ENCODE assay signal across 16 cellular contexts in the genomic region with DNA sequence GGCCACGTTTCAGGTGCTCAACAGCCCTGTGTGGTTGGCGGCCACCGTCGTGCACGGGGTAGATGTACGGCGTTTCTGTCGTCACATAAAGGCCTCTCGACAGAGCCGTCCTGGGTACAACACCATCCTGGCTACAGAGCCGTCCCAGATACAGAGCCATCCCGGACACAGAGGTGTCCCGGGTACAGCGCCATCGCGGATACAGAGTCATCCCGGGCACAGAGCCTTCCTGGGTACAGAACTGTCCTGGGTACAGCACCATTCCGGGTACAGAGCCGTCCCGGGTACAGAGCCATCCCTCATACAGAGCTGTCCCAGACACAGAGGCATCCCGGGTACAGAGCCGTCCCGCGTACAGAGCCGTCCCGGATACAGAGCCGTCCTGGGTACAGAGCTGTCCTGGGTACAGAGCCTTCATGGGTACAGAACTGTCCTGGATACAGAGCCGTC.
DNase-seq lines count a peak whose midpoint lies in the region; ATAC-seq and TF ChIP-seq lines count a peak whose summit lies in the region.
"Had no signal": no experiment of that assay in that cellular context is flagged by ENCODE, and none has a peak within 500 bp of the region (broad histone marks: within the 10 kb centered on the region; RNA-seq: fewer than 3 reads in every experiment).

No MANE protein-coding gene starts in this region.

- 89% methylated on average over 19 of the region's 28 CpGs for WGBS in esophagus muscularis mucosa
- no CpG with 5 or more reads among the region's 28 CpGs for WGBS in neuronal stem cell (ENCODE audit: extremely low coverage in 2 of 2, insufficient read length in 2 of 2, insufficient replicate concordance in 1 of 2), 2 donors

- H3K9me3 ChIP-seq in esophagus muscularis mucosa, result peaks cover 0 to 7% (median 0%) of the 10 kb centered on the region in 4 donors
- H3K9me3 ChIP-seq in neuronal stem cell (replicated peaks in 1 of 2; ENCODE audit: control insufficient read depth in 2 of 2, insufficient read depth in 1 of 2, low read depth in 1 of 2, low read length in 2 of 2), result peaks cover 9 to 24% of the 10 kb centered on the region in 2 donors
- H3K9me3 ChIP-seq in upper lobe of right lung, result no peaks in the 10 kb centered on the region
- peaks cover 0 to 6% of the 10 kb centered on the region in 2 donors for H3K9me3 ChIP-seq in breast epithelium

- ATAC-seq in activated naive CD8-positive, alpha-beta T cell treated with anti-CD3 and anti-CD28 coated beads, Interleukin-2, amount 50 U/mL, for 24 hours, result peak; percentile 15
- peak; percentile 45 for ATAC-seq in upper lobe of right lung
- ATAC-seq: HCT116 had no signal

- peak overlapping the region; percentile 53 for H3K4ac ChIP-seq in neuronal stem cell (ENCODE audit: low read length)

- H2BK120ac ChIP-seq in neuronal stem cell (ENCODE audit: low read depth, low read length), result no peak overlapping the region

- H4K8ac ChIP-seq in neuronal stem cell (ENCODE audit: low read depth, low read length), result no peak overlapping the region

- H3K27me3 ChIP-seq in esophagus muscularis mucosa (peaks cover 0 to 44% (median 0%) of the 10 kb centered on the region in 4 donors), neuronal stem cell (ENCODE audit: control insufficient read depth in 3 of 3, insufficient read depth in 3 of 3, low read depth in 1 of 3, low read length in 3 of 3) (no peaks in the 10 kb centered on the region), upper lobe of right lung (peaks cover 14% of the 10 kb centered on the region), breast epithelium (peaks cover 0 to 23% of the 10 kb centered on the region in 2 donors)
- H3K27me3 ChIP-seq: BLaER1 had no signal

- peak overlapping the region; percentile 28 for H2AK5ac ChIP-seq in neuronal stem cell (ENCODE audit: low read depth, low read length)

- no peak overlapping the region for H3K23ac ChIP-seq in neuronal stem cell (ENCODE audit: low read depth, low read length, poor library complexity)

- H4K91ac ChIP-seq in neuronal stem cell (ENCODE audit: low read depth, low read length, poor library complexity), result no peak overlapping the region

- no peak overlapping the region for H3K27ac Mint-ChIP-seq in activated naive CD8-positive, alpha-beta T cell treated with anti-CD3 and anti-CD28 coated beads, Interleukin-2, amount 50 U/mL, for 24 hours
- no peak overlapping the region for H3K27ac Mint-ChIP-seq in activated naive CD8-positive, alpha-beta T cell treated with anti-CD3 and anti-CD28 coated beads for 36 hours
- H3K27ac Mint-ChIP-seq: CD8-positive, alpha-beta memory T cell had no signal

- no peak overlapping the region for H2BK15ac ChIP-seq in neuronal stem cell (ENCODE audit: low read length)

- H3K27ac ChIP-seq in esophagus muscularis mucosa (replicated peaks in 1 of 4), result no peak overlapping the region
- H3K27ac ChIP-seq in neuronal stem cell (replicated peaks; ENCODE audit: low read length), result no peak overlapping the region
- no peak overlapping the region for H3K27ac ChIP-seq in upper lobe of right lung
- no peak overlapping the region for H3K27ac ChIP-seq in breast epithelium
- H3K27ac ChIP-seq: 22Rv1, BLaER1, HL-60 had no signal

- intact Hi-C loops in esophagus muscularis mucosa (cut with DNase I), result no loop called here
- intact Hi-C loops in upper lobe of right lung (cut with DNase I), result no loop called here
- intact Hi-C loops in breast epithelium (cut with DNase I; ENCODE audit: low total_unique reads), result no loop called here

- H3K36me3 Mint-ChIP-seq in activated naive CD8-positive, alpha-beta T cell treated with anti-CD3 and anti-CD28 coated beads, Interleukin-2, amount 50 U/mL, for 24 hours (ENCODE audit: low read depth), result no peaks in the 10 kb centered on the region
- no peaks in the 10 kb centered on the region for H3K36me3 Mint-ChIP-seq in activated naive CD8-positive, alpha-beta T cell treated with anti-CD3 and anti-CD28 coated beads for 36 hours
- H3K36me3 Mint-ChIP-seq: CD8-positive, alpha-beta memory T cell had no signal

- peaks cover 5% of the 10 kb centered on the region for H3K9me3 Mint-ChIP-seq in activated naive CD8-positive, alpha-beta T cell treated with anti-CD3 and anti-CD28 coated beads, Interleukin-2, amount 50 U/mL, for 24 hours
- peaks cover 5% of the 10 kb centered on the region for H3K9me3 Mint-ChIP-seq in activated naive CD8-positive, alpha-beta T cell treated with anti-CD3 and anti-CD28 coated beads for 36 hours

- peak overlapping the region; percentile 38 for H3K18ac ChIP-seq in neuronal stem cell (ENCODE audit: low read length)

- H2AFZ ChIP-seq in neuronal stem cell (ENCODE audit: low read length), result no peak overlapping the region

- no peaks in the 10 kb centered on the region for H3K4me1 Mint-ChIP-seq in activated naive CD8-positive, alpha-beta T cell treated with anti-CD3 and anti-CD28 coated beads, Interleukin-2, amount 50 U/mL, for 24 hours
- no peaks in the 10 kb centered on the region for H3K4me1 Mint-ChIP-seq in activated naive CD8-positive, alpha-beta T cell treated with anti-CD3 and anti-CD28 coated beads for 36 hours
- H3K4me1 Mint-ChIP-seq: CD8-positive, alpha-beta memory T cell had no signal

- TF ChIP-seq CTCF in esophagus muscularis mucosa (IDR thresholded peaks at IDR 0.05) (no peak), upper lobe of right lung (IDR thresholded peaks at IDR 0.05) (no peak), breast epithelium (IDR thresholded peaks at IDR 0.05) (no peak)

- DNase-seq in activated naive CD8-positive, alpha-beta T cell treated with anti-CD3 and anti-CD28 coated beads, Interleukin-2, amount 50 U/mL, for 24 hours, result no peak
- no peak for DNase-seq in activated naive CD8-positive, alpha-beta T cell treated with anti-CD3 and anti-CD28 coated beads for 36 hours
- peak; percentile 45 for DNase-seq in esophagus muscularis mucosa (ENCODE audit: extremely low spot score)
- DNase-seq in neuronal stem cell (ENCODE audit: low spot score), result no peak
- no peak for DNase-seq in upper lobe of right lung
- DNase-seq in AG08396 (ENCODE audit: low spot score), result no peak
- no peak for DNase-seq in breast epithelium (ENCODE audit: low spot score in 2 of 2)
- no peak for DNase-seq in retina
- DNase-seq: AML-193; CD8-positive, alpha-beta memory T cell; DMS53; GF-D8 had no signal

- H2BK5ac ChIP-seq in neuronal stem cell (ENCODE audit: low read length), result peak overlapping the region; percentile 66

- no peak overlapping the region for H3K9ac ChIP-seq in neuronal stem cell (ENCODE audit: low read depth, low read length, poor library complexity)
- H3K9ac ChIP-seq: BLaER1 had no signal

- peaks cover 0 to 5% (median 0%) of the 10 kb centered on the region in 4 donors for H3K4me1 ChIP-seq in esophagus muscularis mucosa
- H3K4me1 ChIP-seq in neuronal stem cell (ENCODE audit: control insufficient read depth in 2 of 2, insufficient read depth in 1 of 2, low read depth in 1 of 2, low read length in 2 of 2), result peaks cover 13 to 14% of the 10 kb centered on the region in 2 donors
- H3K4me1 ChIP-seq in upper lobe of right lung, result no peaks in the 10 kb centered on the region
- H3K4me1 ChIP-seq in breast epithelium, result no peaks in the 10 kb centered on the region

- no peak overlapping the region for H3K4me3 Mint-ChIP-seq in activated naive CD8-positive, alpha-beta T cell treated with anti-CD3 and anti-CD28 coated beads, Interleukin-2, amount 50 U/mL, for 24 hours
- no peak overlapping the region for H3K4me3 Mint-ChIP-seq in activated naive CD8-positive, alpha-beta T cell treated with anti-CD3 and anti-CD28 coated beads for 36 hours

- TF ChIP-seq POLR2A in esophagus muscularis mucosa (IDR thresholded peaks at IDR 0.05; ENCODE audit: low read depth), result no peak
- TF ChIP-seq POLR2A in breast epithelium (IDR thresholded peaks at IDR 0.05), result no peak

- peaks cover 2% of the 10 kb centered on the region for H3K79me1 ChIP-seq in neuronal stem cell (ENCODE audit: low read depth, low read length)

- no peak overlapping the region for H3K4me2 ChIP-seq in neuronal stem cell (ENCODE audit: insufficient read depth, low read length, poor library complexity, severe bottlenecking)
- H3K4me2 ChIP-seq: BLaER1 had no signal

- no peak overlapping the region for H2BK12ac ChIP-seq in neuronal stem cell (ENCODE audit: low read length)

- peaks cover 12% of the 10 kb centered on the region for H3K27me3 Mint-ChIP-seq in activated naive CD8-positive, alpha-beta T cell treated with anti-CD3 and anti-CD28 coated beads, Interleukin-2, amount 50 U/mL, for 24 hours
- H3K27me3 Mint-ChIP-seq in activated naive CD8-positive, alpha-beta T cell treated with anti-CD3 and anti-CD28 coated beads for 36 hours, result peaks cover 33% of the 10 kb centered on the region

- no peak overlapping the region for H3K14ac ChIP-seq in neuronal stem cell (ENCODE audit: low read length)

- H3K4me3 ChIP-seq in esophagus muscularis mucosa, result no peak overlapping the region
- H3K4me3 ChIP-seq in neuronal stem cell (ENCODE audit: low read length in 2 of 2), result peak overlapping the region in 1 of 2 donors; percentile 60
- H3K4me3 ChIP-seq in upper lobe of right lung, result no peak overlapping the region
- H3K4me3 ChIP-seq in breast epithelium, result no peak overlapping the region
- H3K4me3 ChIP-seq: BLaER1 had no signal

- TF ChIP-seq EP300 in esophagus muscularis mucosa (IDR thresholded peaks at IDR 0.05), result no peak

- H3K36me3 ChIP-seq in esophagus muscularis mucosa (no peaks in the 10 kb centered on the region), neuronal stem cell (replicated peaks in 1 of 2; ENCODE audit: control insufficient read depth in 2 of 2, insufficient read depth in 2 of 2, low read length in 2 of 2) (no peaks in the 10 kb centered on the region), upper lobe of right lung (no peaks in the 10 kb centered on the region), breast epithelium (no peaks in the 10 kb centered on the region)
- H3K36me3 ChIP-seq: BLaER1 had no signal
